27 cellular contexts compared by ENCODE assay signal in genomic region chr20:49973964-49974363, GRCh38. TPM values are rescaled to one million over a fixed set of nuclear protein-coding genes. Genes with fewer than 3 reads are reported as not detected.
DNase-seq lines count a peak whose midpoint lies in the region; ATAC-seq, FAIRE-seq and TF ChIP-seq lines count a peak whose summit lies in the region.
"Had no signal": no experiment of that assay in that cellular context is flagged by ENCODE, and none has a peak within 500 bp of the region (broad histone marks: within the 10 kb centered on the region; RNA-seq: fewer than 3 reads in every experiment).

No MANE protein-coding gene starts in this region.

- ATAC-seq in naive thymus-derived CD8-positive, alpha-beta T cell = no peak
- ATAC-seq in HG02970 (IDR thresholded peaks at IDR 0.05; ENCODE audit: low FRiP score, unreplicated experiment) = no peak
- ATAC-seq: GM12878 had no signal

- no peaks in the 10 kb centered on the region for H3K9me3 ChIP-seq in HEK293 (ENCODE audit: control insufficient read depth, insufficient read depth, low read depth, low read length)
- H3K9me3 ChIP-seq: BE2C, BLaER1 had no signal

- no peak for DNase-seq in HTR-8/SVneo (ENCODE audit: insufficient read length, low spot score)
- DNase-seq in fibroblast of the aortic adventitia (ENCODE audit: low read depth) = peak; percentile 32
- no peak for DNase-seq in naive thymus-derived CD8-positive, alpha-beta T cell
- no peak for DNase-seq in H4 (ENCODE audit: low spot score)
- DNase-seq: 8988T; ACHN; BE2C; C1 segment of cervical spinal cord; CD4-positive, alpha-beta memory T cell; CD4-positive, CD25-positive, alpha-beta regulatory T cell; CD8-positive, alpha-beta memory T cell; COR-L47; DMS 273 treated with DMSO at 0.1 percent for 48 hours; DMS153; DMS53; DMS79; DND-41; EL; GDM1 had no signal

- H3K27ac ChIP-seq in HEK293 (ENCODE audit: extremely low read depth, low read depth, low read length) = no peak overlapping the region
- H3K27ac ChIP-seq: BLaER1 had no signal

- no peaks in the 10 kb centered on the region for H3K9me3 Mint-ChIP-seq in naive thymus-derived CD8-positive, alpha-beta T cell
- H3K9me3 Mint-ChIP-seq: CD14-positive monocyte; CD4-positive, alpha-beta memory T cell; CD4-positive, CD25-positive, alpha-beta regulatory T cell; CD8-positive, alpha-beta memory T cell had no signal

- no peaks in the 10 kb centered on the region for H3K27me3 Mint-ChIP-seq in naive thymus-derived CD8-positive, alpha-beta T cell
- H3K27me3 Mint-ChIP-seq: CD4-positive, CD25-positive, alpha-beta regulatory T cell had no signal

- TF ChIP-seq CTCF in HEK293 (tag by site-specific recombination; IDR thresholded peaks at IDR 0.05) (no peak), fibroblast of the aortic adventitia (IDR thresholded peaks at IDR 0.05; ENCODE audit: insufficient read depth, low read length) (no peak)

- H3K27ac Mint-ChIP-seq in naive thymus-derived CD8-positive, alpha-beta T cell = no peak overlapping the region
- H3K27ac Mint-ChIP-seq: CD14-positive monocyte; CD4-positive, alpha-beta memory T cell; CD4-positive, CD25-positive, alpha-beta regulatory T cell had no signal

- peak; percentile 80 for FAIRE-seq in HTR-8/SVneo (lab: Jason Lieb, UNC)
- FAIRE-seq: A204.1, GM12878, GM12892, GM18507 had no signal

- POLR2A ChIA-PET in HEK293 (lab: Yijun Ruan, JAX) = interaction anchor here (0.7 kb wide), 1 partner anchor 87 kb away, joined by 3 read pairs; no protein-coding TSS in a partner anchor
- POLR2A ChIA-PET in naive thymus-derived CD8-positive, alpha-beta T cell (lab: Charles Lee) = no interaction called here

- H3K4me3 ChIP-seq in HEK293 (ENCODE audit: low read depth, low read length) = no peak overlapping the region
- H3K4me3 ChIP-seq in fibroblast of the aortic adventitia (ENCODE audit: low read depth, low read length) = no peak overlapping the region
- H3K4me3 ChIP-seq: BLaER1, GM12878 had no signal

- no peaks in the 10 kb centered on the region for H3K4me1 ChIP-seq in HEK293 (ENCODE audit: control insufficient read depth, insufficient read depth, low read length)
- H3K4me1 ChIP-seq: BE2C had no signal

- H3K36me3 ChIP-seq in HEK293 (ENCODE audit: control insufficient read depth in 2 of 2, insufficient read depth in 1 of 2, low read length in 2 of 2) = no peaks in the 10 kb centered on the region
- H3K36me3 ChIP-seq: BE2C, BLaER1 had no signal

- H3K4me1 Mint-ChIP-seq in naive thymus-derived CD8-positive, alpha-beta T cell = peaks cover 0 to 4% (median under 1%) of the 10 kb centered on the region in 4 donors
- H3K4me1 Mint-ChIP-seq: CD14-positive monocyte; CD4-positive, alpha-beta memory T cell; CD4-positive, CD25-positive, alpha-beta regulatory T cell had no signal

- H3K36me3 Mint-ChIP-seq in naive thymus-derived CD8-positive, alpha-beta T cell = no peaks in the 10 kb centered on the region
- H3K36me3 Mint-ChIP-seq: CD14-positive monocyte; CD4-positive, alpha-beta memory T cell; CD4-positive, CD25-positive, alpha-beta regulatory T cell; CD8-positive, alpha-beta memory T cell had no signal

- CTCF ChIA-PET in HEK293 (lab: Yijun Ruan, JAX) = interaction anchor here (0.6 to 1.6 kb wide), 7 partner anchors 9 to 494 kb away, joined by 3 to 9 read pairs (median 3); no protein-coding TSS in a partner anchor

- no peak overlapping the region for H3K4me3 Mint-ChIP-seq in naive thymus-derived CD8-positive, alpha-beta T cell
- H3K4me3 Mint-ChIP-seq: CD14-positive monocyte; CD4-positive, alpha-beta memory T cell; CD4-positive, CD25-positive, alpha-beta regulatory T cell had no signal

TF ChIP-seq in HEK293, 187 proteins besides CTCF, POLR2A, EP300 and RAD21:
- TF ChIP-seq ZNF596 (tag by site-specific recombination; IDR thresholded peaks at IDR 0.05) = no peak
- TF ChIP-seq ZNF341 (tag by site-specific recombination; IDR thresholded peaks at IDR 0.05; ENCODE audit: low read depth) = peak; percentile 50; the same call in 1 of the 2 replicates
- no peak for TF ChIP-seq RBAK (tag by site-specific recombination; IDR thresholded peaks at IDR 0.05)
- TF ChIP-seq HOXD13 (CRISPR knock-in tag; IDR thresholded peaks at IDR 0.05; ENCODE audit: borderline replicate concordance) = no peak
- no peak for TF ChIP-seq ZBTB17 (tag by site-specific recombination; IDR thresholded peaks at IDR 0.05)
- no peak for TF ChIP-seq PRDM10 (tag by site-specific recombination; IDR thresholded peaks at IDR 0.05)
- no peak for TF ChIP-seq ZNF645 (tag by site-specific recombination; IDR thresholded peaks at IDR 0.05)
TF ChIP-seq in HEK293: peak in this region for 1.

RNA-seq across cellular contexts. Expression of gene SNAI1, which starts 8.8 kb away (rescaled TPM):
- 1.1 and 2.7 TPM in 2 replicates for total RNA-seq in fibroblast of the aortic adventitia (ENCODE audit: low replicate concordance)
- total RNA-seq in naive thymus-derived CD8-positive, alpha-beta T cell = 1 to 10 TPM in 1 of 2 experiments, under 1 TPM in 1; 0.82 to 1.5 TPM
- polyA plus RNA-seq in naive thymus-derived CD8-positive, alpha-beta T cell = under 1 TPM in 2 of 3 donors, not detected in 1; 0.25 to 0.64 TPM
- total RNA-seq in H4 (2014; rRNA removed; shearing (Covaris generic)) = 5.5 and 10.5 TPM in 2 replicates

RNA-seq across cellular contexts. Expression of gene RNF114, which starts 37.8 kb away (rescaled TPM):
- total RNA-seq in fibroblast of the aortic adventitia (ENCODE audit: low replicate concordance) = 56.4 and 114 TPM in 2 replicates
- total RNA-seq in naive thymus-derived CD8-positive, alpha-beta T cell = 100 to 1,000 TPM; 104 to 105 TPM
- polyA plus RNA-seq in naive thymus-derived CD8-positive, alpha-beta T cell = 100 to 1,000 TPM; 123 to 133 (median 123) TPM
- 152 and 183 TPM in 2 replicates for total RNA-seq in H4 (2014; rRNA removed; shearing (Covaris generic))

RNA-seq across cellular contexts. Expression of gene SPATA2, which starts 58.6 kb away (rescaled TPM):
- total RNA-seq in fibroblast of the aortic adventitia (ENCODE audit: low replicate concordance) = 1.5 and 3.4 TPM in 2 replicates
- total RNA-seq in naive thymus-derived CD8-positive, alpha-beta T cell = 1 to 10 TPM; 8.0 to 9.0 TPM
- polyA plus RNA-seq in naive thymus-derived CD8-positive, alpha-beta T cell = 1 to 10 TPM; 1.7 to 5.7 (median 2.0) TPM
- total RNA-seq in H4 (2014; rRNA removed; shearing (Covaris generic)) = 3.2 and 3.3 TPM in 2 replicates
